17 cellular contexts compared by ENCODE assay signal in genomic region chr12:94168041-94168440, GRCh38. TPM values are rescaled to one million over a fixed set of nuclear protein-coding genes. Genes with fewer than 3 reads are reported as not detected.
"Had no signal": no experiment of that assay in that cellular context is flagged by ENCODE, and none has a peak within 500 bp of the region (broad histone marks: within the 10 kb centered on the region; RNA-seq: fewer than 3 reads in every experiment).

No MANE protein-coding gene starts in this region.

- H3K9me3 Mint-ChIP-seq: activated naive CD4-positive, alpha-beta T cell treated with anti-CD3 and anti-CD28 coated beads for 36 hours; activated T-cell treated with anti-CD3 and anti-CD28 coated beads, Interleukin-2, amount 50 U/mL, for 24 hours; naive thymus-derived CD8-positive, alpha-beta T cell had no signal

- H3K36me3 ChIP-seq: esophagus squamous epithelium, transverse colon, vagina had no signal

- H3K27me3 ChIP-seq: transverse colon, vagina had no signal

- H2AFZ ChIP-seq: parathyroid adenoma had no signal

- H3K79me2 ChIP-seq: parathyroid adenoma had no signal

- H3K4me1 ChIP-seq: esophagus squamous epithelium, parathyroid adenoma had no signal

- H3K9me3 ChIP-seq: esophagus squamous epithelium, transverse colon, vagina had no signal

- H3K27ac ChIP-seq: esophagus squamous epithelium, parathyroid adenoma, transverse colon, vagina had no signal

- H3K27ac Mint-ChIP-seq: activated CD8-positive, alpha-beta T cell treated with anti-CD3 and anti-CD28 coated beads, Interleukin-2, amount 10 ng/mL, durations not matched to agents 7 days and 5 days; activated naive CD4-positive, alpha-beta T cell treated with anti-CD3 and anti-CD28 coated beads for 36 hours; activated T-cell treated with anti-CD3 and anti-CD28 coated beads, Interleukin-2, amount 50 U/mL, for 24 hours had no signal

- DNase-seq: activated CD4-positive, alpha-beta T cell treated with anti-CD3 and anti-CD28 coated beads for 4 hours; activated CD8-positive, alpha-beta T cell treated with anti-CD3 and anti-CD28 coated beads, Interleukin-2, amount 10 ng/mL, durations not matched to agents 7 days and 5 days; activated naive CD4-positive, alpha-beta T cell treated with anti-CD3 and anti-CD28 coated beads for 36 hours; activated T-cell treated with anti-CD3 and anti-CD28 coated beads, Interleukin-2, amount 50 U/mL, for 24 hours; cerebellar nuclear complex; dermis blood vessel endothelial cell; effector memory CD4-positive, alpha-beta T cell; esophagus squamous epithelium; mesendoderm; naive thymus-derived CD8-positive, alpha-beta T cell; stimulated activated CD8-positive, alpha-beta memory T cell treated with anti-CD3 and anti-CD28 coated beads, Interleukin-4, amount 100 ng/mL, for 48 hours; stimulated activated naive CD4-positive, alpha-beta T cell treated with Interleukin-2 at 50 U/mL for 16 hours; T-helper 1 cell; transverse colon had no signal

- H3K27me3 Mint-ChIP-seq: activated T-cell treated with anti-CD3 and anti-CD28 coated beads, Interleukin-2, amount 50 U/mL, for 24 hours; naive thymus-derived CD8-positive, alpha-beta T cell had no signal

- ATAC-seq: activated CD8-positive, alpha-beta T cell treated with anti-CD3 and anti-CD28 coated beads, Interleukin-2, amount 10 ng/mL, durations not matched to agents 7 days and 5 days; naive thymus-derived CD8-positive, alpha-beta T cell had no signal

- H3K4me3 Mint-ChIP-seq: activated CD8-positive, alpha-beta T cell treated with anti-CD3 and anti-CD28 coated beads, Interleukin-2, amount 10 ng/mL, durations not matched to agents 7 days and 5 days; activated naive CD4-positive, alpha-beta T cell treated with anti-CD3 and anti-CD28 coated beads for 36 hours; activated T-cell treated with anti-CD3 and anti-CD28 coated beads, Interleukin-2, amount 50 U/mL, for 24 hours had no signal

- H3K4me3 ChIP-seq: esophagus squamous epithelium, transverse colon, vagina had no signal

RNA-seq across cellular contexts. Expression of gene PLXNC1, which starts 19.7 kb away (rescaled TPM):
- polyA plus RNA-seq: endothelial cell of umbilical vein had no signal
